In genomic region chr17:80377798-80378197, GRCh38 we compare ENCODE assay signal across 17 cellular contexts. TPM values are rescaled to one million over a fixed set of nuclear protein-coding genes. Genes with fewer than 3 reads are reported as not detected.
DNase-seq lines count a peak whose midpoint lies in the region; ATAC-seq and TF ChIP-seq lines count a peak whose summit lies in the region.
"Had no signal": no experiment of that assay in that cellular context is flagged by ENCODE, and none has a peak within 500 bp of the region (broad histone marks: within the 10 kb centered on the region; RNA-seq: fewer than 3 reads in every experiment).

No MANE protein-coding gene starts in this region.

- H3K4me3 ChIP-seq in CD4-positive, CD25-positive, alpha-beta regulatory T cell (ENCODE audit: low read depth, low read length): no peak overlapping the region
- H3K4me3 ChIP-seq in SK-N-SH (ENCODE audit: low read depth in 2 of 2, low read length in 1 of 2): no peak overlapping the region
- no peak overlapping the region for H3K4me3 ChIP-seq in esophagus squamous epithelium

- no peaks in the 10 kb centered on the region for H3K79me2 ChIP-seq in SK-N-SH (ENCODE audit: insufficient read depth)

- H3K27ac Mint-ChIP-seq in activated CD4-positive, alpha-beta T cell treated with anti-CD3 and anti-CD28 coated beads, Interleukin-2, amount 10 ng/mL, durations not matched to agents 24 days and 14 days: peak overlapping the region; percentile 77
- peak overlapping the region in 2 of 3 donors; percentile 11 to 53 for H3K27ac Mint-ChIP-seq in CD4-positive, CD25-positive, alpha-beta regulatory T cell
- H3K27ac Mint-ChIP-seq in activated naive CD8-positive, alpha-beta T cell treated with anti-CD3 and anti-CD28 coated beads for 36 hours: peak overlapping the region; percentile 44
- peak overlapping the region; percentile 48 to 75 for H3K27ac Mint-ChIP-seq in natural killer cell treated with Interleukin-12 subunit alpha and Interleukin-12 subunit beta and Interleukin-15 and Interleukin-18, amount 100 ng/mL, for 72 hours

- no peak overlapping the region for H3K4me2 ChIP-seq in SK-N-SH

- H3K9ac ChIP-seq in SK-N-SH: no peak overlapping the region

- 90% methylated on average over 9 of the region's 9 CpGs for WGBS in SK-N-SH (ENCODE audit: low lambda C conversion rate)
- 84 to 87% methylated on average over 3 to 5 of the region's 9 CpGs for WGBS in esophagus squamous epithelium, 2 donors

- peaks cover 83% of the 10 kb centered on the region for H3K36me3 Mint-ChIP-seq in activated CD4-positive, alpha-beta T cell treated with anti-CD3 and anti-CD28 coated beads, Interleukin-2, amount 10 ng/mL, durations not matched to agents 24 days and 14 days (ENCODE audit: low read depth)
- H3K36me3 Mint-ChIP-seq in CD4-positive, CD25-positive, alpha-beta regulatory T cell: peaks cover 66% of the 10 kb centered on the region
- peaks cover 33% of the 10 kb centered on the region for H3K36me3 Mint-ChIP-seq in activated naive CD8-positive, alpha-beta T cell treated with anti-CD3 and anti-CD28 coated beads for 36 hours
- H3K36me3 Mint-ChIP-seq in natural killer cell treated with Interleukin-12 subunit alpha and Interleukin-12 subunit beta and Interleukin-15 and Interleukin-18, amount 100 ng/mL, for 72 hours: peaks cover 59% of the 10 kb centered on the region

- H3K4me1 ChIP-seq in CD4-positive, CD25-positive, alpha-beta regulatory T cell (ENCODE audit: control insufficient read depth, insufficient read depth, low read length, poor library complexity, severe bottlenecking): no peaks in the 10 kb centered on the region
- H3K4me1 ChIP-seq in SK-N-SH (ENCODE audit: control insufficient read depth in 1 of 2, insufficient read depth in 2 of 2, low read depth in 1 of 2, low read length in 1 of 2) (peaks cover 0 to 3% of the 10 kb centered on the region in 2 experiments; a peak in 2 of 4 replicates), esophagus squamous epithelium (no peaks in the 10 kb centered on the region)

- POLR2A ChIA-PET in SK-N-SH (lab: Yijun Ruan, JAX): no interaction called here

- no peaks in the 10 kb centered on the region for H3K9me3 Mint-ChIP-seq in activated CD4-positive, alpha-beta T cell treated with anti-CD3 and anti-CD28 coated beads, Interleukin-2, amount 10 ng/mL, durations not matched to agents 24 days and 14 days
- peaks cover 0 to 1% (median 0%) of the 10 kb centered on the region in 7 donors for H3K9me3 Mint-ChIP-seq in CD4-positive, CD25-positive, alpha-beta regulatory T cell
- H3K9me3 Mint-ChIP-seq in activated naive CD8-positive, alpha-beta T cell treated with anti-CD3 and anti-CD28 coated beads for 36 hours: no peaks in the 10 kb centered on the region
- no peaks in the 10 kb centered on the region for H3K9me3 Mint-ChIP-seq in natural killer cell treated with Interleukin-12 subunit alpha and Interleukin-12 subunit beta and Interleukin-15 and Interleukin-18, amount 100 ng/mL, for 72 hours
- H3K9me3 Mint-ChIP-seq: IgD-negative memory B cell had no signal

- H3K9me2 ChIP-seq in SK-N-SH: no peaks in the 10 kb centered on the region

- CTCF ChIA-PET in SK-N-SH (lab: Yijun Ruan, JAX): interaction anchor here (0.8 to 2.2 kb wide), 4 partner anchors 9 to 295 kb away, joined by 3 to 8 read pairs (median 3); partner anchors contain the start of gene GAA

- no peaks in the 10 kb centered on the region for H3K27me3 ChIP-seq in CD4-positive, CD25-positive, alpha-beta regulatory T cell (ENCODE audit: control insufficient read depth, insufficient read depth, low read length)
- H3K27me3 ChIP-seq in SK-N-SH (ENCODE audit: insufficient read depth) (no peaks in the 10 kb centered on the region), esophagus squamous epithelium (no peaks in the 10 kb centered on the region)

- no peak for TF ChIP-seq POLR2A in esophagus squamous epithelium (IDR thresholded peaks at IDR 0.05)

- no peak for TF ChIP-seq RAD21 in SK-N-SH (IDR thresholded peaks at IDR 0.05; ENCODE audit: low read length)

- H3K27ac ChIP-seq in CD4-positive, CD25-positive, alpha-beta regulatory T cell (ENCODE audit: insufficient read depth, low read length, poor library complexity, severe bottlenecking): no peak overlapping the region
- H3K27ac ChIP-seq in SK-N-SH (ENCODE audit: low read depth in 2 of 2, low read length in 1 of 2): no peak overlapping the region
- H3K27ac ChIP-seq in esophagus squamous epithelium: no peak overlapping the region

- TF ChIP-seq CTCF in SK-N-SH (IDR thresholded peaks at IDR 0.05) (no peak), esophagus squamous epithelium (IDR thresholded peaks at IDR 0.05) (no peak)

- H3F3A ChIP-seq in SK-N-SH (replicated peaks; ENCODE audit: insufficient read depth): peaks cover 7% of the 10 kb centered on the region

- H3K4me1 Mint-ChIP-seq in activated CD4-positive, alpha-beta T cell treated with anti-CD3 and anti-CD28 coated beads, Interleukin-2, amount 10 ng/mL, durations not matched to agents 24 days and 14 days: no peaks in the 10 kb centered on the region
- no peaks in the 10 kb centered on the region for H3K4me1 Mint-ChIP-seq in CD4-positive, CD25-positive, alpha-beta regulatory T cell
- H3K4me1 Mint-ChIP-seq in activated naive CD8-positive, alpha-beta T cell treated with anti-CD3 and anti-CD28 coated beads for 36 hours: no peaks in the 10 kb centered on the region
- peaks cover 5 to 18% of the 10 kb centered on the region in 2 donors for H3K4me1 Mint-ChIP-seq in natural killer cell treated with Interleukin-12 subunit alpha and Interleukin-12 subunit beta and Interleukin-15 and Interleukin-18, amount 100 ng/mL, for 72 hours (ENCODE audit: low read depth in 2 of 2)

- TF ChIP-seq EP300 in SK-N-SH (IDR thresholded peaks at IDR 0.05; ENCODE audit: borderline replicate concordance in 1 of 2, low read depth in 1 of 2, low read length in 1 of 2): no peak

- intact Hi-C loops in activated CD4-positive, alpha-beta T cell treated with anti-CD3 and anti-CD28 coated beads, Interleukin-2, amount 10 ng/mL, durations not matched to agents 24 days and 14 days (cut with micrococcal nuclease): no loop called here
- intact Hi-C loops in esophagus squamous epithelium (cut with DNase I): no loop called here

- no peaks in the 10 kb centered on the region for H3K27me3 Mint-ChIP-seq in activated CD4-positive, alpha-beta T cell treated with anti-CD3 and anti-CD28 coated beads, Interleukin-2, amount 10 ng/mL, durations not matched to agents 24 days and 14 days
- no peaks in the 10 kb centered on the region for H3K27me3 Mint-ChIP-seq in CD4-positive, CD25-positive, alpha-beta regulatory T cell
- H3K27me3 Mint-ChIP-seq in activated naive CD8-positive, alpha-beta T cell treated with anti-CD3 and anti-CD28 coated beads for 36 hours: no peaks in the 10 kb centered on the region
- H3K27me3 Mint-ChIP-seq in natural killer cell treated with Interleukin-12 subunit alpha and Interleukin-12 subunit beta and Interleukin-15 and Interleukin-18, amount 100 ng/mL, for 72 hours: no peaks in the 10 kb centered on the region
- H3K27me3 Mint-ChIP-seq: IgD-negative memory B cell had no signal

- H3K9me3 ChIP-seq in CD4-positive, CD25-positive, alpha-beta regulatory T cell (ENCODE audit: control insufficient read depth in 2 of 2, low read length in 2 of 2): no peaks in the 10 kb centered on the region
- H3K9me3 ChIP-seq in SK-N-SH (no peaks in the 10 kb centered on the region), esophagus squamous epithelium (no peaks in the 10 kb centered on the region)

- no peak overlapping the region for H3K4me3 Mint-ChIP-seq in activated CD4-positive, alpha-beta T cell treated with anti-CD3 and anti-CD28 coated beads, Interleukin-2, amount 10 ng/mL, durations not matched to agents 24 days and 14 days
- no peak overlapping the region for H3K4me3 Mint-ChIP-seq in CD4-positive, CD25-positive, alpha-beta regulatory T cell
- H3K4me3 Mint-ChIP-seq in activated naive CD8-positive, alpha-beta T cell treated with anti-CD3 and anti-CD28 coated beads for 36 hours: no peak overlapping the region
- H3K4me3 Mint-ChIP-seq in natural killer cell treated with Interleukin-12 subunit alpha and Interleukin-12 subunit beta and Interleukin-15 and Interleukin-18, amount 100 ng/mL, for 72 hours: peak overlapping the region; percentile 16
- H3K4me3 Mint-ChIP-seq: IgD-negative memory B cell had no signal

- DNase-seq in activated CD4-positive, alpha-beta T cell treated with anti-CD3 and anti-CD28 coated beads, Interleukin-2, amount 10 ng/mL, durations not matched to agents 24 days and 14 days: no peak
- no peak for DNase-seq in activated CD4-positive, alpha-beta T cell treated with anti-CD3 and anti-CD28 coated beads for 4 hours
- no peak for DNase-seq in CD4-positive, CD25-positive, alpha-beta regulatory T cell
- DNase-seq in activated naive CD8-positive, alpha-beta T cell treated with anti-CD3 and anti-CD28 coated beads for 36 hours: no peak
- DNase-seq in natural killer cell treated with Interleukin-12 subunit alpha and Interleukin-12 subunit beta and Interleukin-15 and Interleukin-18, amount 100 ng/mL, for 72 hours (ENCODE audit: low spot score): no peak
- DNase-seq in NCI-H2107 (lab: John Stamatoyannopoulos, UW) (no peak), SK-N-SH (no peak), esophagus squamous epithelium (lab: John Stamatoyannopoulos, UW) (no peak)
- DNase-seq: 8988T, C1 segment of cervical spinal cord, DMS153, NCI-H1417 treated with DMSO at 0.1 percent for 48 hours, NCI-H2029, NCI-H510A, NCI-H82 had no signal

- peak in 1 of 2 donors; percentile 12 for ATAC-seq in CD4-positive, CD25-positive, alpha-beta regulatory T cell (ENCODE audit: low read depth in 2 of 2)
- no peak for ATAC-seq in natural killer cell treated with Interleukin-12 subunit alpha and Interleukin-12 subunit beta and Interleukin-15 and Interleukin-18, amount 100 ng/mL, for 72 hours
- ATAC-seq: HCT116 had no signal

- no peak overlapping the region for H2AFZ ChIP-seq in SK-N-SH (ENCODE audit: low read depth)

- peaks cover 97% of the 10 kb centered on the region for H3K36me3 ChIP-seq in CD4-positive, CD25-positive, alpha-beta regulatory T cell (ENCODE audit: control insufficient read depth, insufficient read depth, low read length)
- H3K36me3 ChIP-seq in SK-N-SH (replicated peaks in 1 of 2; ENCODE audit: control insufficient read depth in 1 of 2, insufficient read depth in 2 of 2, low read length in 1 of 2) (peaks cover 76 to 88% of the 10 kb centered on the region in 2 experiments), esophagus squamous epithelium (peaks cover 40 to 100% (median 94%) of the 10 kb centered on the region in 3 donors)

- no peaks in the 10 kb centered on the region for H4K20me1 ChIP-seq in SK-N-SH (ENCODE audit: insufficient read depth)

RNA-seq across cellular contexts. Expression of gene ENDOV, which starts 37.2 kb away (rescaled TPM):
- total RNA-seq in activated CD4-positive, alpha-beta T cell treated with anti-CD3 and anti-CD28 coated beads, Interleukin-2, amount 10 ng/mL, durations not matched to agents 24 days and 14 days: 16.3 and 16.4 TPM in 2 replicates
- total RNA-seq in CD4-positive, CD25-positive, alpha-beta regulatory T cell: 13.1 TPM
- polyA plus RNA-seq in CD4-positive, CD25-positive, alpha-beta regulatory T cell: 1 to 10 TPM; 6.7 to 8.3 (median 7.5) TPM
- 10 to 100 TPM; 11.7 to 13.8 TPM for total RNA-seq in activated naive CD8-positive, alpha-beta T cell treated with anti-CD3 and anti-CD28 coated beads for 36 hours
- 10 to 100 TPM; 14.0 to 15.2 TPM for total RNA-seq in natural killer cell treated with Interleukin-12 subunit alpha and Interleukin-12 subunit beta and Interleukin-15 and Interleukin-18, amount 100 ng/mL, for 72 hours
- polyA plus RNA-seq in SK-N-SH (2012; rRNA removed): 83.6 and 90.3 TPM in 2 replicates
- polyA plus RNA-seq in SK-N-SH (2012; cell fraction: cytosol; rRNA removed): 36.1 and 50.0 TPM in 2 replicates
- 181 and 203 TPM in 2 replicates for polyA plus RNA-seq in SK-N-SH (2012; cell fraction: nucleus; rRNA removed)
- 10 to 100 TPM in 3 of 4 donors, 1 to 10 TPM in 1; 7.4 to 16.0 (median 14.5) TPM for total RNA-seq in esophagus squamous epithelium
